Comparison of ENCODE assay signal across 1 cellular context in genomic region chr14:103385994-103386491, GRCh38.
TF ChIP-seq lines count a peak whose summit lies in the region.

No MANE protein-coding gene starts in this region.

TF ChIP-seq in IMR-90, 13 proteins besides CTCF, POLR2A, EP300 and RAD21:
- no peak for TF ChIP-seq MAZ (IDR thresholded peaks at IDR 0.05; ENCODE audit: borderline replicate concordance, low read depth, low read length)
- no peak for TF ChIP-seq MAFK (IDR thresholded peaks at IDR 0.05; ENCODE audit: low read depth, low read length)
- TF ChIP-seq RFX5 (IDR thresholded peaks at IDR 0.05; ENCODE audit: low read depth, low read length), result no peak
- TF ChIP-seq CHD1 (IDR thresholded peaks at IDR 0.05; ENCODE audit: low read depth, low read length), result peak; percentile 86; the same call in 1 of the 2 replicates
- peak; percentile 50; the same call in 1 of the 2 replicates for TF ChIP-seq MXI1 (IDR thresholded peaks at IDR 0.05; ENCODE audit: borderline replicate concordance, low read depth, low read length)
- no peak for TF ChIP-seq SMC3 (IDR thresholded peaks at IDR 0.05; ENCODE audit: low read depth, low read length)
- peak; percentile 86 for TF ChIP-seq CEBPB (IDR thresholded peaks at IDR 0.05; ENCODE audit: low read depth, low read length)
- TF ChIP-seq FOS (IDR thresholded peaks at IDR 0.05; ENCODE audit: low read depth, low read length), result no peak
- no peak for TF ChIP-seq RCOR1 (IDR thresholded peaks at IDR 0.05; ENCODE audit: insufficient replicate concordance, low read length)
- no peak for TF ChIP-seq NFE2L2 (IDR thresholded peaks at IDR 0.05; ENCODE audit: low read depth, low read length)
TF ChIP-seq in IMR-90: peak in this region for 3.
